12 cellular contexts compared by ENCODE assay signal in genomic region chr10:15196335-15196834, GRCh38. TPM values are rescaled to one million over a fixed set of nuclear protein-coding genes. Genes with fewer than 3 reads are reported as not detected.
DNase-seq lines count a peak whose midpoint lies in the region; ATAC-seq, FAIRE-seq and TF ChIP-seq lines count a peak whose summit lies in the region.
"Had no signal": no experiment of that assay in that cellular context is flagged by ENCODE, and none has a peak within 500 bp of the region (broad histone marks: within the 10 kb centered on the region; RNA-seq: fewer than 3 reads in every experiment).

No MANE protein-coding gene starts in this region.

- H3K18ac ChIP-seq in H1 (ENCODE audit: extremely low read depth, low read length): no peak overlapping the region

- H2AK5ac ChIP-seq in H1 (ENCODE audit: low read depth, low read length): no peak overlapping the region

- H3K4me1 ChIP-seq in CD8-positive, alpha-beta T cell (ENCODE audit: insufficient read depth, low read length): peaks cover 14% of the 10 kb centered on the region
- peaks cover 0 to 8% (median 2%) of the 10 kb centered on the region in 4 experiments; a peak in 2 of 7 replicates for H3K4me1 ChIP-seq in H1 (replicated peaks in 1 of 4; ENCODE audit: control insufficient read depth in 3 of 4, insufficient read depth in 4 of 4, low read length in 3 of 4)
- no peaks in the 10 kb centered on the region for H3K4me1 ChIP-seq in vagina
- H3K4me1 ChIP-seq in aorta (ENCODE audit: control insufficient read depth in 1 of 2, insufficient read depth in 2 of 2, low read length in 2 of 2): no peaks in the 10 kb centered on the region

- 0 out of 2 replicates have a peak overlapping the region, but pooled peaks have one; percentile 23 for H2AFZ ChIP-seq in H1 (ENCODE audit: low read length)

- H2BK5ac ChIP-seq in H1 (ENCODE audit: low read depth, low read length): no peak overlapping the region

- H3K9me3 ChIP-seq in CD8-positive, alpha-beta T cell (ENCODE audit: low read length): no peaks in the 10 kb centered on the region
- H3K9me3 ChIP-seq in H1 (ENCODE audit: insufficient read depth in 2 of 2, low read depth in 1 of 2, low read length in 1 of 2): no peaks in the 10 kb centered on the region
- H3K9me3 ChIP-seq in vagina: no peaks in the 10 kb centered on the region
- H3K9me3 ChIP-seq in aorta (ENCODE audit: control insufficient read depth, low read length): no peaks in the 10 kb centered on the region

- ATAC-seq in CD8-positive, alpha-beta T cell: no peak
- ATAC-seq in esophagus mucosa (no peak), aorta (ENCODE audit: low FRiP score) (no peak)

- TF ChIP-seq POLR2A in H1 (IDR thresholded peaks at IDR 0.05; ENCODE audit: control extremely low read depth in 1 of 2, low read depth in 2 of 2, low read length in 2 of 2) (no peak), vagina (IDR thresholded peaks at IDR 0.05) (no peak)

- H3K14ac ChIP-seq in H1 (ENCODE audit: insufficient read length): no peak overlapping the region

- CTCF ChIA-PET in CD8-positive, alpha-beta T cell (lab: Charles Lee): no interaction called here
- CTCF ChIA-PET in H1 (lab: Charles Lee; ENCODE audit: partially characterized antibody): no interaction called here

- no peak for DNase-seq in CD8-positive, alpha-beta T cell
- no peak for DNase-seq in HL-60 (ENCODE audit: low read depth in 1 of 2, low spot score in 1 of 2)
- DNase-seq in H1 (ENCODE audit: low read depth in 1 of 2, low spot score in 2 of 2): no peak
- DNase-seq in mesothelial cell of epicardium (ENCODE audit: low spot score in 2 of 2, unreplicated experiment in 2 of 2): no peak
- no peak for DNase-seq in vagina (ENCODE audit: extremely low spot score in 2 of 2)
- DNase-seq in aorta: no peak
- DNase-seq: GOT3, NCI-H1694 treated with DMSO at 0.1 percent for 48 hours, spleen had no signal

- no peaks in the 10 kb centered on the region for H4K20me1 ChIP-seq in H1 (replicated peaks in 1 of 2; ENCODE audit: control insufficient read depth in 1 of 2, insufficient read depth in 2 of 2, low read length in 2 of 2)

- H3K27me3 Mint-ChIP-seq in CD8-positive, alpha-beta T cell (ENCODE audit: low read depth): no peaks in the 10 kb centered on the region
- H3K27me3 Mint-ChIP-seq in nephron (ENCODE audit: low read depth): no peaks in the 10 kb centered on the region
- H3K27me3 Mint-ChIP-seq in mesothelial cell of epicardium (ENCODE audit: low read depth): no peaks in the 10 kb centered on the region
- H3K27me3 Mint-ChIP-seq: brain had no signal

- peaks cover 28% of the 10 kb centered on the region for H3K4me1 Mint-ChIP-seq in CD8-positive, alpha-beta T cell (ENCODE audit: low read depth)
- H3K4me1 Mint-ChIP-seq in nephron: peaks cover 38% of the 10 kb centered on the region
- H3K4me1 Mint-ChIP-seq in mesothelial cell of epicardium: peaks cover 17% of the 10 kb centered on the region

- POLR2A ChIA-PET in CD8-positive, alpha-beta T cell (lab: Charles Lee): no interaction called here
- POLR2A ChIA-PET in H1 (lab: Charles Lee; ENCODE audit: partially characterized antibody): interaction anchor here (0.6 kb wide), 1 partner anchor 29 kb away, joined by 3 read pairs; no protein-coding TSS in a partner anchor

- TF ChIP-seq EP300 in H1 (IDR thresholded peaks at IDR 0.05; ENCODE audit: borderline replicate concordance in 1 of 2, low read depth in 2 of 2, low read length in 2 of 2): no peak

- H4K5ac ChIP-seq in H1 (ENCODE audit: insufficient read length, low read depth, low read length): no peak overlapping the region

- H3K79me2 ChIP-seq in H1 (ENCODE audit: control insufficient read depth in 1 of 2, insufficient read depth in 2 of 2, low read length in 2 of 2): no peaks in the 10 kb centered on the region

- no peak overlapping the region for H2BK12ac ChIP-seq in H1 (ENCODE audit: low read depth, low read length)

- no peak overlapping the region for H3K9ac ChIP-seq in H1 (replicated peaks in 1 of 4; ENCODE audit: extremely low read depth in 1 of 4, low read depth in 3 of 4, low read length in 3 of 4)

- no peak overlapping the region for H2BK20ac ChIP-seq in H1 (ENCODE audit: low read length)

- H4K91ac ChIP-seq in H1 (replicated peaks; ENCODE audit: insufficient read length, low read length): no peak overlapping the region

- WGBS in H1 (ENCODE audit: extremely low coverage in 1 of 2, insufficient coverage in 1 of 2, insufficient read length in 1 of 2, insufficient replicate concordance in 2 of 2, low coverage in 1 of 2, low lambda C conversion rate in 2 of 2, missing lambda C conversion rate in 1 of 2), 2 experiments: 84% methylated on average over 6 of the region's 6 CpGs; no CpG with 5 or more reads in 1 of the 2 experiments
- WGBS in aorta, 2 donors: 73 to 79% methylated on average over 6 of the region's 6 CpGs

- intact Hi-C loops in CD8-positive, alpha-beta T cell (cut with DNase I, micrococcal nuclease): no loop called here
- intact Hi-C loops in vagina (cut with DNase I): no loop called here
- intact Hi-C loops in aorta (cut with DNase I): no loop called here

- no peaks in the 10 kb centered on the region for H3K36me3 Mint-ChIP-seq in CD8-positive, alpha-beta T cell
- H3K36me3 Mint-ChIP-seq in nephron (ENCODE audit: low read depth): peaks cover 6% of the 10 kb centered on the region
- no peaks in the 10 kb centered on the region for H3K36me3 Mint-ChIP-seq in mesothelial cell of epicardium

- no peaks in the 10 kb centered on the region for H3K36me3 ChIP-seq in CD8-positive, alpha-beta T cell (ENCODE audit: insufficient read depth, low read length)
- H3K36me3 ChIP-seq in H1 (ENCODE audit: control insufficient read depth in 2 of 4, insufficient read depth in 4 of 4, low read length in 3 of 4) (no peaks in the 10 kb centered on the region), vagina (no peaks in the 10 kb centered on the region), aorta (ENCODE audit: control insufficient read depth in 1 of 2, insufficient read depth in 2 of 2, low read length in 1 of 2) (no peaks in the 10 kb centered on the region)
- H3K36me3 ChIP-seq: spleen had no signal

- H3K23me2 ChIP-seq in H1 (ENCODE audit: low read depth, low read length): no peaks in the 10 kb centered on the region

- H3K4me3 ChIP-seq in CD8-positive, alpha-beta T cell (ENCODE audit: low read depth, low read length): no peak overlapping the region
- peak overlapping the region; percentile 18 for H3K4me3 ChIP-seq in HL-60 (replicated peaks; ENCODE audit: insufficient read depth, low read length)
- H3K4me3 ChIP-seq in H1 (ENCODE audit: extremely low read depth in 1 of 4, insufficient read depth in 2 of 4, low read depth in 3 of 4, low read length in 4 of 4): no peak overlapping the region
- no peak overlapping the region for H3K4me3 ChIP-seq in vagina
- no peak overlapping the region for H3K4me3 ChIP-seq in aorta (ENCODE audit: low read length in 2 of 2)

- no peak overlapping the region for H3K27ac ChIP-seq in CD8-positive, alpha-beta T cell (ENCODE audit: low read depth, low read length)
- H3K27ac ChIP-seq in HL-60 (replicated peaks) (no peak overlapping the region), H1 (ENCODE audit: low read depth, low read length) (no peak overlapping the region), vagina (no peak overlapping the region), aorta (ENCODE audit: low read depth in 1 of 2, low read length in 2 of 2) (no peak overlapping the region)

- H2BK15ac ChIP-seq in H1 (ENCODE audit: low read length): no peak overlapping the region

- H3K23ac ChIP-seq in H1 (ENCODE audit: insufficient read length): no peak overlapping the region

- H3K56ac ChIP-seq in H1 (replicated peaks; ENCODE audit: insufficient read length, low read depth, low read length): no peak overlapping the region

- H3K27ac Mint-ChIP-seq in CD8-positive, alpha-beta T cell: peak overlapping the region; percentile 60
- H3K27ac Mint-ChIP-seq in nephron: peak overlapping the region in 2 of 3 experiments; percentile 59 to 83
- no peak overlapping the region for H3K27ac Mint-ChIP-seq in mesothelial cell of epicardium

- no peaks in the 10 kb centered on the region for H3K27me3 ChIP-seq in CD8-positive, alpha-beta T cell (ENCODE audit: insufficient read depth, low read length)
- H3K27me3 ChIP-seq in HL-60 (ENCODE audit: insufficient read depth, poor library complexity, severe bottlenecking) (no peaks in the 10 kb centered on the region), H1 (replicated peaks in 1 of 4; ENCODE audit: control insufficient read depth in 3 of 4, extremely low read depth in 1 of 4, insufficient read depth in 3 of 4, low read length in 3 of 4) (no peaks in the 10 kb centered on the region), vagina (no peaks in the 10 kb centered on the region), aorta (ENCODE audit: control insufficient read depth in 1 of 2, insufficient read depth in 2 of 2, low read length in 1 of 2) (no peaks in the 10 kb centered on the region)

- H3K9me3 Mint-ChIP-seq in CD8-positive, alpha-beta T cell: no peaks in the 10 kb centered on the region
- H3K9me3 Mint-ChIP-seq in nephron (no peaks in the 10 kb centered on the region), mesothelial cell of epicardium (peaks cover 4% of the 10 kb centered on the region)
- H3K9me3 Mint-ChIP-seq: brain had no signal

- no peak for TF ChIP-seq RAD21 in H1 (IDR thresholded peaks at IDR 0.05 in 1 of 2, conservative IDR thresholded peaks at IDR 0.05 in 1 of 2; ENCODE audit: low read depth in 2 of 2, low read length in 2 of 2)

- no peak overlapping the region for H2BK120ac ChIP-seq in H1 (replicated peaks; ENCODE audit: low read depth, low read length)

- H4K8ac ChIP-seq in H1 (ENCODE audit: extremely low read depth, insufficient read depth, low read length): no peak overlapping the region

- no peak for TF ChIP-seq CTCF in CD8-positive, alpha-beta T cell (IDR thresholded peaks at IDR 0.05)
- TF ChIP-seq CTCF in HL-60 (IDR thresholded peaks at IDR 0.05; ENCODE audit: insufficient read depth, low read length) (no peak), H1 (IDR thresholded peaks at IDR 0.05; ENCODE audit: control extremely low read depth in 1 of 3, insufficient read depth in 1 of 3, low read depth in 1 of 3, low read length in 3 of 3) (no peak), nephron (IDR thresholded peaks at IDR 0.05; ENCODE audit: unreplicated experiment in 3 of 3) (no peak), mesothelial cell of epicardium (IDR thresholded peaks at IDR 0.05; ENCODE audit: unreplicated experiment) (no peak), vagina (IDR thresholded peaks at IDR 0.05) (no peak)

- FAIRE-seq in H1 (lab: Jason Lieb, UNC): no peak

- no peak overlapping the region for H3K4ac ChIP-seq in H1 (replicated peaks; ENCODE audit: insufficient read length, low read depth, low read length)

- no peak overlapping the region for H3K4me2 ChIP-seq in H1 (ENCODE audit: insufficient read depth in 1 of 2, low read depth in 2 of 2, low read length in 2 of 2)

- peak overlapping the region; percentile 43 for H3K4me3 Mint-ChIP-seq in CD8-positive, alpha-beta T cell
- H3K4me3 Mint-ChIP-seq in nephron (peak overlapping the region; percentile 2 to 61 (median 40)), mesothelial cell of epicardium (no peak overlapping the region)

- H3K79me1 ChIP-seq in H1 (ENCODE audit: low read depth, low read length): no peaks in the 10 kb centered on the region

RNA-seq across cellular contexts. Expression of gene NMT2, which starts 27.9 kb away (rescaled TPM):
- total RNA-seq in CD8-positive, alpha-beta T cell: 10 to 100 TPM; 22.3 to 25.4 TPM
- 15.4 and 16.6 TPM in 2 replicates for total RNA-seq in H1 (2021; fragmentation: NEBNext Ultra II Directional; extraction: Animal tissue kit (Norgen Biotek cat#: 25700))
- polyA plus RNA-seq in H1 (2011; rRNA removed) (4.4 and 4.7 TPM in 2 replicates), aorta (10 to 100 TPM; 11.9 to 12.5 TPM)
- 5.4 TPM for polyA plus RNA-seq in H1 (2011; cell fraction: cytosol; rRNA removed)
- polyA plus RNA-seq in H1 (2011; cell fraction: nucleus; rRNA removed): 5.7 TPM
- 8.2 to 15.1 TPM (median 9.4 TPM) in 4 replicates for polyA plus RNA-seq in H1 (2012, experiment 1 of 2)
- polyA plus RNA-seq in H1 (2012, experiment 2 of 2): 2.3 TPM
- 8.8 TPM for polyA plus RNA-seq in H1 (2013, experiment 1 of 2)
- 9.0 TPM for polyA plus RNA-seq in H1 (2013, experiment 2 of 2)
- 4.0 and 6.3 TPM in 2 replicates for polyA minus RNA-seq in H1 (2011; rRNA and poly(A)+ RNA removed)
- polyA minus RNA-seq in H1 (2011; cell fraction: cytosol; rRNA and poly(A)+ RNA removed): 2.7 TPM
- polyA minus RNA-seq in H1 (2011; cell fraction: nucleus; rRNA and poly(A)+ RNA removed): 10.1 TPM
- total RNA-seq in mesothelial cell of epicardium (19.3 to 21.9 TPM (median 20.0 TPM) in 3 replicates), vagina (15.2 TPM), esophagus mucosa (5.8 TPM), aorta (10 to 100 TPM; 11.9 to 20.4 TPM)
